In genomic region chr12:68158427-68158826, GRCh38 we compare ENCODE assay signal across 9 cellular contexts. TPM values are rescaled to one million over a fixed set of nuclear protein-coding genes. Genes with fewer than 3 reads are reported as not detected.
DNase-seq lines count a peak whose midpoint lies in the region; ATAC-seq and TF ChIP-seq lines count a peak whose summit lies in the region.
"Had no signal": no experiment of that assay in that cellular context is flagged by ENCODE, and none has a peak within 500 bp of the region (broad histone marks: within the 10 kb centered on the region; RNA-seq: fewer than 3 reads in every experiment).

No MANE protein-coding gene starts in this region.

- peaks cover 2% of the 10 kb centered on the region for H3K9me3 Mint-ChIP-seq in mesothelial cell of epicardium

- peaks cover 25% of the 10 kb centered on the region for H3K4me1 Mint-ChIP-seq in mesothelial cell of epicardium

- DNase-seq in NCI-H1417 (lab: John Stamatoyannopoulos, UW): peak in 2 of 3 experiments; percentile 15 to 24
- no peak for DNase-seq in NCI-H1417 treated with DMSO at 0.1 percent for 48 hours (lab: John Stamatoyannopoulos, UW)
- peak; percentile 8 for DNase-seq in KG1 (lab: John Stamatoyannopoulos, UW)
- peak; percentile 14 for DNase-seq in amniotic epithelial cell (ENCODE audit: low read depth)
- DNase-seq in mesothelial cell of epicardium (ENCODE audit: low spot score in 2 of 2, unreplicated experiment in 2 of 2): no peak
- DNase-seq in epidermal melanocyte (ENCODE audit: insufficient read length, low spot score): no peak
- no peak for DNase-seq in SKM-1 treated with dmso at 0.1 percent for 144 hours (lab: John Stamatoyannopoulos, UW; ENCODE audit: unreplicated experiment)
- DNase-seq: NCI-H510A treated with DMSO at 0.1 percent for 48 hours had no signal

- peak; percentile 49 for TF ChIP-seq CTCF in mesothelial cell of epicardium (IDR thresholded peaks at IDR 0.05; ENCODE audit: unreplicated experiment)

- H3K27me3 Mint-ChIP-seq in mesothelial cell of epicardium (ENCODE audit: low read depth): no peaks in the 10 kb centered on the region

- H3K27ac Mint-ChIP-seq in mesothelial cell of epicardium: no peak overlapping the region

- no peak for ATAC-seq in GM19397 (IDR thresholded peaks at IDR 0.05; ENCODE audit: unreplicated experiment)

- no peaks in the 10 kb centered on the region for H3K36me3 Mint-ChIP-seq in mesothelial cell of epicardium

- no peak overlapping the region for H3K4me3 Mint-ChIP-seq in mesothelial cell of epicardium

RNA-seq across cellular contexts. Expression of gene IFNG, which starts 1.1 kb away (rescaled TPM):
- total RNA-seq in mesothelial cell of epicardium: not detected in 3 replicates

Comparison
In these comparisons a context has a peak if more than half of its experiments do, and no peak if none do; other contexts are left out.
1. DNase-seq: peak in NCI-H1417 (2 of 3), KG1 (single experiment) and amniotic epithelial cell (single experiment); none in NCI-H1417 treated with DMSO at 0.1 percent for 48 hours (single experiment), mesothelial cell of epicardium (0 of 2), epidermal melanocyte (single experiment) and SKM-1 treated with dmso at 0.1 percent for 144 hours (single experiment).